Comparison of ENCODE assay signal across 9 cellular contexts in genomic region chr3:71048948-71049347, GRCh38.
DNase-seq lines count a peak whose midpoint lies in the region; ATAC-seq and TF ChIP-seq lines count a peak whose summit lies in the region.
"Had no signal": no experiment of that assay in that cellular context is flagged by ENCODE, and none has a peak within 500 bp of the region (broad histone marks: within the 10 kb centered on the region; RNA-seq: fewer than 3 reads in every experiment).

No MANE protein-coding gene starts in this region.

- H3K36me3 ChIP-seq in HEK293 (ENCODE audit: control insufficient read depth in 2 of 2, insufficient read depth in 1 of 2, low read length in 2 of 2) (peaks cover 0 to 28% of the 10 kb centered on the region in 2 experiments; a peak in 1 of 3 replicates), right atrium auricular region (peaks cover 36% of the 10 kb centered on the region)

- H3K4me1 ChIP-seq in HEK293 (ENCODE audit: control insufficient read depth, insufficient read depth, low read length) (peaks cover 15% of the 10 kb centered on the region; the same call in 1 of the 2 replicates), right atrium auricular region (peaks cover 0 to 73% of the 10 kb centered on the region in 2 donors)

- TF ChIP-seq CTCF in HEK293 (tag by site-specific recombination; IDR thresholded peaks at IDR 0.05) (no peak), activated B cell treated with CpG ODN at 0.5 μM for 24 hours (IDR thresholded peaks at IDR 0.05) (no peak), right atrium auricular region (IDR thresholded peaks at IDR 0.05) (no peak)

- H3K4me1 Mint-ChIP-seq in activated B cell treated with CpG ODN at 0.5 μM for 24 hours: peaks cover 100% of the 10 kb centered on the region

- H3K4me3 Mint-ChIP-seq in activated B cell treated with CpG ODN at 0.5 μM for 24 hours: peak overlapping the region; percentile 39

- no peaks in the 10 kb centered on the region for H3K27me3 ChIP-seq in right atrium auricular region

- H3K27me3 Mint-ChIP-seq in activated B cell treated with CpG ODN at 0.5 μM for 24 hours: no peaks in the 10 kb centered on the region

- H3K9me3 ChIP-seq in HEK293 (ENCODE audit: control insufficient read depth, insufficient read depth, low read depth, low read length): no peaks in the 10 kb centered on the region
- no peaks in the 10 kb centered on the region for H3K9me3 ChIP-seq in right atrium auricular region

- POLR2A ChIA-PET in HEK293 (lab: Yijun Ruan, JAX): no interaction called here
- POLR2A ChIA-PET in activated B cell treated with CpG ODN at 0.5 μM for 24 hours (lab: Charles Lee): interaction anchor here (0.6 to 9.2 kb wide), 5 partner anchors 14 to 60 kb away, joined by 3 to 82 read pairs (median 6); no protein-coding TSS in a partner anchor

- H3K9me3 Mint-ChIP-seq in activated B cell treated with CpG ODN at 0.5 μM for 24 hours: no peaks in the 10 kb centered on the region

- ATAC-seq in activated B cell treated with CpG ODN at 0.5 μM for 24 hours (ENCODE audit: low read depth): no peak

- H3K4me3 ChIP-seq in HEK293 (ENCODE audit: low read depth, low read length) (no peak overlapping the region), right atrium auricular region (no peak overlapping the region)

- H3K36me3 Mint-ChIP-seq in activated B cell treated with CpG ODN at 0.5 μM for 24 hours (ENCODE audit: low read depth): peaks cover 100% of the 10 kb centered on the region

- CTCF ChIA-PET in HEK293 (lab: Yijun Ruan, JAX): no interaction called here
- CTCF ChIA-PET in activated B cell treated with CpG ODN at 0.5 μM for 24 hours (lab: Charles Lee): interaction anchor here (1.1 to 1.3 kb wide), 2 partner anchors 14 to 18 kb away, joined by 3 to 6 read pairs; no protein-coding TSS in a partner anchor

- peak overlapping the region; percentile 68 for H3K27ac Mint-ChIP-seq in activated B cell treated with CpG ODN at 0.5 μM for 24 hours

- DNase-seq in activated B cell treated with CpG ODN at 0.5 μM for 24 hours (no peak), right atrium auricular region (ENCODE audit: low spot score) (no peak), pulmonary artery endothelial cell (ENCODE audit: low read depth, low spot score) (peak; percentile 57), AG08395 (ENCODE audit: low spot score) (no peak), ureter (ENCODE audit: low spot score) (no peak), NAMALWA (ENCODE audit: low spot score) (no peak), NCI-H2081 treated with DMSO at 0.1 percent for 48 hours (lab: John Stamatoyannopoulos, UW) (no peak)
- DNase-seq: activated T-cell treated with anti-CD3 and anti-CD28 coated beads, Interleukin-2, amount 50 U/mL, for 48 hours had no signal

- no peak overlapping the region for H3K27ac ChIP-seq in HEK293 (ENCODE audit: extremely low read depth, low read depth, low read length)
- H3K27ac ChIP-seq in right atrium auricular region: peak overlapping the region; percentile 52 to 55

- intact Hi-C loops in activated B cell treated with CpG ODN at 0.5 μM for 24 hours (cut with micrococcal nuclease): loop anchor here (5.0 kb wide), 1 partner anchor 37 kb away; no protein-coding TSS in a partner anchor

TF ChIP-seq in HEK293, 187 proteins besides CTCF, POLR2A, EP300 and RAD21:
- TF ChIP-seq ZNF629 (tag by site-specific recombination; IDR thresholded peaks at IDR 0.05) (no peak), ZNF23 (tag by site-specific recombination; IDR thresholded peaks at IDR 0.05; ENCODE audit: borderline replicate concordance) (no peak), WT1 (tag by site-specific recombination; IDR thresholded peaks at IDR 0.05) (peak; percentile 91), ZNF585B (tag by site-specific recombination; IDR thresholded peaks at IDR 0.05) (no peak), BCL6B (tag by site-specific recombination; IDR thresholded peaks at IDR 0.05) (no peak)
